8 cellular contexts compared by ENCODE assay signal in genomic region chr7:127393370-127394058, GRCh38. TPM values are rescaled to one million over a fixed set of nuclear protein-coding genes. Genes with fewer than 3 reads are reported as not detected.
DNase-seq lines count a peak whose midpoint lies in the region; ATAC-seq and TF ChIP-seq lines count a peak whose summit lies in the region.

No MANE protein-coding gene starts in this region.

- peaks cover 7% of the 10 kb centered on the region; the same call in 1 of the 2 replicates for H3K4me1 ChIP-seq in HUES6 (ENCODE audit: control insufficient read depth, insufficient read depth, low read length)
- H3K4me1 ChIP-seq in hepatocyte (ENCODE audit: insufficient read depth) = peaks cover 12% of the 10 kb centered on the region
- H3K4me1 ChIP-seq in skeletal muscle satellite cell (ENCODE audit: control insufficient read depth, insufficient read depth, low read length) = peaks cover 19% of the 10 kb centered on the region

- H3K27me3 ChIP-seq in HUES6 (ENCODE audit: control insufficient read depth, insufficient read depth, low read length) (peaks cover 57% of the 10 kb centered on the region), hepatocyte (peaks cover 12% of the 10 kb centered on the region), skeletal muscle satellite cell (ENCODE audit: control insufficient read depth, insufficient read depth, low read length) (no peaks in the 10 kb centered on the region)

- 6% methylated on average over 26 of the region's 28 CpGs for WGBS in hepatocyte (ENCODE audit: low lambda C conversion rate, missing lambda C conversion rate)

- peaks cover 26% of the 10 kb centered on the region for H3K36me3 Mint-ChIP-seq in activated T-helper 1 cell treated with anti-CD3 and anti-CD28 coated beads, Interleukin-12 subunit alpha, Interleukin-12 subunit beta, Interleukin-2, Interleukin-4 antibody, amounts not matched to agents 30 ng/mL and 10 ng/mL and 1 ng/mL, durations not matched to agents 14 hours and 24 hours and 36 hours (ENCODE audit: low read depth)

- no peak overlapping the region for H3K9ac ChIP-seq in HUES6 (ENCODE audit: low read length)
- peak overlapping the region; percentile 99 for H3K9ac ChIP-seq in skeletal muscle satellite cell (ENCODE audit: low read depth, low read length)

- H4K20me1 ChIP-seq in hepatocyte (ENCODE audit: insufficient read depth, poor library complexity, severe bottlenecking) = peaks cover 12% of the 10 kb centered on the region

- H3K27ac ChIP-seq in HUES6 (ENCODE audit: low read depth, low read length) = no peak overlapping the region
- peak overlapping the region; percentile 99 for H3K27ac ChIP-seq in hepatocyte

- H3K27me3 Mint-ChIP-seq in activated T-helper 1 cell treated with anti-CD3 and anti-CD28 coated beads, Interleukin-12 subunit alpha, Interleukin-12 subunit beta, Interleukin-2, Interleukin-4 antibody, amounts not matched to agents 30 ng/mL and 10 ng/mL and 1 ng/mL, durations not matched to agents 14 hours and 24 hours and 36 hours (ENCODE audit: insufficient read depth) = peaks cover 9% of the 10 kb centered on the region

- H3K9me3 ChIP-seq in HUES6 (ENCODE audit: control insufficient read depth, insufficient read depth, low read depth, low read length) (no peaks in the 10 kb centered on the region), hepatocyte (ENCODE audit: low read depth) (no peaks in the 10 kb centered on the region), skeletal muscle satellite cell (replicated peaks; ENCODE audit: low read length) (no peaks in the 10 kb centered on the region)

- no peak for TF ChIP-seq CTCF in hepatocyte (IDR thresholded peaks at IDR 0.05; ENCODE audit: poor library complexity)

- ATAC-seq in GM18870 (IDR thresholded peaks at IDR 0.05; ENCODE audit: unreplicated experiment) (no peak), HG02588 (IDR thresholded peaks at IDR 0.05; ENCODE audit: unreplicated experiment) (no peak)

- H3K4me2 ChIP-seq in hepatocyte (peak overlapping the region; percentile 94), skeletal muscle satellite cell (ENCODE audit: low read length) (peak overlapping the region; percentile 100)

- H3K79me2 ChIP-seq in hepatocyte = peaks cover 31% of the 10 kb centered on the region

- intact Hi-C loops in activated T-helper 1 cell treated with anti-CD3 and anti-CD28 coated beads, Interleukin-12 subunit alpha, Interleukin-12 subunit beta, Interleukin-2, Interleukin-4 antibody, amounts not matched to agents 30 ng/mL and 10 ng/mL and 1 ng/mL, durations not matched to agents 14 hours and 24 hours and 36 hours (cut with micrococcal nuclease) = loop anchor here (1.0 to 5.0 kb wide), 9 partner anchors 11 to 1064 kb away; partner anchors contain the start of genes ARF5, GRM8, HILPDA and IMPDH1

- DNase-seq in CD1c-positive myeloid dendritic cell (ENCODE audit: extremely low spot score) (peak; percentile 49), hepatocyte (ENCODE audit: low spot score) (peak; percentile 8)
- DNase-seq in activated T-helper 1 cell treated with anti-CD3 and anti-CD28 coated beads, Interleukin-12 subunit alpha, Interleukin-12 subunit beta, Interleukin-2, Interleukin-4 antibody, amounts not matched to agents 30 ng/mL and 10 ng/mL and 1 ng/mL, durations not matched to agents 14 hours and 24 hours and 36 hours (ENCODE audit: low spot score) = no peak
- no peak for DNase-seq in stimulated activated naive CD4-positive, alpha-beta T cell treated with Interleukin-2 at 50 U/mL for 16 hours (lab: John Stamatoyannopoulos, UW)

- peak overlapping the region; percentile 87 for H3K4me3 Mint-ChIP-seq in activated T-helper 1 cell treated with anti-CD3 and anti-CD28 coated beads, Interleukin-12 subunit alpha, Interleukin-12 subunit beta, Interleukin-2, Interleukin-4 antibody, amounts not matched to agents 30 ng/mL and 10 ng/mL and 1 ng/mL, durations not matched to agents 14 hours and 24 hours and 36 hours

- H3K9me2 ChIP-seq in hepatocyte (replicated peaks; ENCODE audit: insufficient read depth) = no peaks in the 10 kb centered on the region

- H3K27ac Mint-ChIP-seq in activated T-helper 1 cell treated with anti-CD3 and anti-CD28 coated beads, Interleukin-12 subunit alpha, Interleukin-12 subunit beta, Interleukin-2, Interleukin-4 antibody, amounts not matched to agents 30 ng/mL and 10 ng/mL and 1 ng/mL, durations not matched to agents 14 hours and 24 hours and 36 hours = peak overlapping the region; percentile 87

- peak overlapping the region; percentile 96 for H2AFZ ChIP-seq in hepatocyte

- peaks cover 53% of the 10 kb centered on the region for H3K4me1 Mint-ChIP-seq in activated T-helper 1 cell treated with anti-CD3 and anti-CD28 coated beads, Interleukin-12 subunit alpha, Interleukin-12 subunit beta, Interleukin-2, Interleukin-4 antibody, amounts not matched to agents 30 ng/mL and 10 ng/mL and 1 ng/mL, durations not matched to agents 14 hours and 24 hours and 36 hours (ENCODE audit: low read depth)

- peaks cover 2% of the 10 kb centered on the region; the same call in 1 of the 2 replicates for H3K36me3 ChIP-seq in HUES6 (ENCODE audit: control insufficient read depth, insufficient read depth, low read length)
- H3K36me3 ChIP-seq in hepatocyte (replicated peaks; ENCODE audit: insufficient read depth, low read depth) = no peaks in the 10 kb centered on the region
- H3K36me3 ChIP-seq in skeletal muscle satellite cell (ENCODE audit: insufficient read depth, low read length) = peaks cover 20% of the 10 kb centered on the region

- no peaks in the 10 kb centered on the region for H3K9me3 Mint-ChIP-seq in activated T-helper 1 cell treated with anti-CD3 and anti-CD28 coated beads, Interleukin-12 subunit alpha, Interleukin-12 subunit beta, Interleukin-2, Interleukin-4 antibody, amounts not matched to agents 30 ng/mL and 10 ng/mL and 1 ng/mL, durations not matched to agents 14 hours and 24 hours and 36 hours

- H3K4me3 ChIP-seq in HUES6 (ENCODE audit: low read depth, low read length) (peak overlapping the region; percentile 84), hepatocyte (peak overlapping the region; percentile 98), skeletal muscle satellite cell (ENCODE audit: low read length) (peak overlapping the region; percentile 99)

RNA-seq across cellular contexts. Expression of gene ZNF800, which starts 1.0 kb away (rescaled TPM):
- 39.1 and 44.2 TPM in 2 replicates for total RNA-seq in activated T-helper 1 cell treated with anti-CD3 and anti-CD28 coated beads, Interleukin-12 subunit alpha, Interleukin-12 subunit beta, Interleukin-2, Interleukin-4 antibody, amounts not matched to agents 30 ng/mL and 10 ng/mL and 1 ng/mL, durations not matched to agents 14 hours and 24 hours and 36 hours
- total RNA-seq in hepatocyte = 31.3 and 41.5 TPM in 2 replicates
- polyA plus RNA-seq in hepatocyte = 12.1 and 14.3 TPM in 2 replicates
- 21.4 and 22.8 TPM in 2 replicates for total RNA-seq in skeletal muscle satellite cell (2012; rRNA removed)

Comparison
In these comparisons a context has a peak if more than half of its experiments do, and no peak if none do; other contexts are left out.
1. DNase-seq: peak in CD1c-positive myeloid dendritic cell (single experiment) and hepatocyte (single experiment); none in activated T-helper 1 cell treated with anti-CD3 and anti-CD28 coated beads, Interleukin-12 subunit alpha, Interleukin-12 subunit beta, Interleukin-2, Interleukin-4 antibody, amounts not matched to agents 30 ng/mL and 10 ng/mL and 1 ng/mL, durations not matched to agents 14 hours and 24 hours and 36 hours (single experiment) and stimulated activated naive CD4-positive, alpha-beta T cell treated with Interleukin-2 at 50 U/mL for 16 hours (single experiment).
2. Peak in every context shown above with its lines, with median percentiles within 50 percentile points of each other: H3K4me3 ChIP-seq.